Comparison of ENCODE assay signal across 8 cellular contexts in genomic region chr5:143182901-143183820, GRCh38.
A peak's percentile ranks its signal among the peaks of the same experiment; 100 is the strongest.
DNase-seq lines count a peak whose midpoint lies in the region; ATAC-seq lines count a peak whose summit lies in the region.

No MANE protein-coding gene starts in this region.

- peak overlapping the region; percentile 45; the same call in 1 of the 2 replicates for H3K9ac ChIP-seq in BLaER1

- H3K9me3 Mint-ChIP-seq in memory B cell = no peaks in the 10 kb centered on the region

- peak; percentile 22 for DNase-seq in GM19238 (ENCODE audit: insufficient read length, low spot score)
- peak; percentile 31 to 52 for DNase-seq in activated CD4-positive, alpha-beta T cell treated with anti-CD3 and anti-CD28 coated beads, Interleukin-2, amount 50 U/mL, for 4 hours
- DNase-seq in memory B cell (ENCODE audit: low spot score in 2 of 2) = no peak
- no peak for DNase-seq in NCI-H2227 treated with DMSO at 0.1 percent for 48 hours (lab: John Stamatoyannopoulos, UW)
- no peak for DNase-seq in NCI-H446 treated with DMSO at 0.1 percent for 48 hours (lab: John Stamatoyannopoulos, UW)
- DNase-seq in GM03348 (ENCODE audit: low spot score) = no peak

- H3K36me3 Mint-ChIP-seq in memory B cell = no peaks in the 10 kb centered on the region

- peak overlapping the region; percentile 51 for H3K4me3 Mint-ChIP-seq in memory B cell

- peak overlapping the region; percentile 21 for H3K27ac Mint-ChIP-seq in memory B cell

- H3K27me3 ChIP-seq in BLaER1 = no peaks in the 10 kb centered on the region

- H3K4me1 Mint-ChIP-seq in memory B cell = peaks cover 18% of the 10 kb centered on the region

- ATAC-seq in HG03196 (IDR thresholded peaks at IDR 0.05; ENCODE audit: unreplicated experiment) (peak; percentile 66), memory B cell (ENCODE audit: low read depth) (peak; percentile 69)

- peak overlapping the region; percentile 77 for H3K27ac ChIP-seq in BLaER1

- no peaks in the 10 kb centered on the region for H4K20me1 ChIP-seq in BLaER1

- no peaks in the 10 kb centered on the region for H3K36me3 ChIP-seq in BLaER1

- peaks cover 9% of the 10 kb centered on the region for H3K9me3 ChIP-seq in BLaER1

- H3K4me2 ChIP-seq in BLaER1 = peak overlapping the region; percentile 74

- no peaks in the 10 kb centered on the region for H3K27me3 Mint-ChIP-seq in memory B cell

- peak overlapping the region; percentile 19; the same call in 1 of the 2 replicates for H3K4me3 ChIP-seq in BLaER1

- H3K4me1 ChIP-seq in BLaER1 = peaks cover 51% of the 10 kb centered on the region

Comparison
In these comparisons a context has a peak if more than half of its experiments do, and no peak if none do; other contexts are left out.
1. DNase-seq: peak in GM19238 (single experiment) and activated CD4-positive, alpha-beta T cell treated with anti-CD3 and anti-CD28 coated beads, Interleukin-2, amount 50 U/mL, for 4 hours (2 of 2); none in memory B cell (0 of 2), NCI-H2227 treated with DMSO at 0.1 percent for 48 hours (single experiment), NCI-H446 treated with DMSO at 0.1 percent for 48 hours (single experiment) and GM03348 (single experiment).